17 cellular contexts compared by ENCODE assay signal in genomic region chr2:113926314-113926713, GRCh38. TPM values are rescaled to one million over a fixed set of nuclear protein-coding genes. Genes with fewer than 3 reads are reported as not detected.
DNase-seq lines count a peak whose midpoint lies in the region; ATAC-seq, FAIRE-seq and TF ChIP-seq lines count a peak whose summit lies in the region.
"Had no signal": no experiment of that assay in that cellular context is flagged by ENCODE, and none has a peak within 500 bp of the region (broad histone marks: within the 10 kb centered on the region; RNA-seq: fewer than 3 reads in every experiment).

No MANE protein-coding gene starts in this region.

- WGBS in HepG2 (ENCODE audit: low lambda C conversion rate) = 97% methylated on average over 3 of the region's 3 CpGs
- 97% methylated on average over 3 of the region's 3 CpGs for WGBS in right lobe of liver (ENCODE audit: insufficient coverage, low coverage, low lambda C conversion rate, missing lambda C conversion rate)
- 91 to 97% methylated on average over 3 of the region's 3 CpGs for WGBS in esophagus squamous epithelium, 2 donors

- in situ Hi-C loops in HepG2 (cut with HindIII; ENCODE audit: extremely low pct_ligation_motif_present, low pct_unique_long_range_greater_than_20kb) = no loop called here

- no peaks in the 10 kb centered on the region for H4K20me1 ChIP-seq in HepG2 (ENCODE audit: insufficient read depth, low read length)

- peaks cover 29% of the 10 kb centered on the region for H3K4me1 Mint-ChIP-seq in activated CD4-positive, alpha-beta T cell treated with anti-CD3 and anti-CD28 coated beads for 36 hours
- peaks cover 22% of the 10 kb centered on the region for H3K4me1 Mint-ChIP-seq in activated CD4-positive, alpha-beta T cell treated with anti-CD3 and anti-CD28 coated beads, Interleukin-2, amount 10 ng/mL, durations not matched to agents 7 days and 5 days

- ATAC-seq in activated CD4-positive, alpha-beta T cell treated with anti-CD3 and anti-CD28 coated beads for 36 hours = no peak
- ATAC-seq in HepG2 = no peak
- ATAC-seq in right lobe of liver = no peak
- no peak for ATAC-seq in HG03039 (IDR thresholded peaks at IDR 0.05; ENCODE audit: unreplicated experiment)
- ATAC-seq: Panc1 had no signal

- H3K27ac Mint-ChIP-seq in activated CD4-positive, alpha-beta T cell treated with anti-CD3 and anti-CD28 coated beads for 36 hours = peak overlapping the region; percentile 69
- no peak overlapping the region for H3K27ac Mint-ChIP-seq in activated CD4-positive, alpha-beta T cell treated with anti-CD3 and anti-CD28 coated beads, Interleukin-2, amount 10 ng/mL, durations not matched to agents 7 days and 5 days

- no peak overlapping the region for H2AFZ ChIP-seq in HepG2 (ENCODE audit: low read length)

- FAIRE-seq in HepG2 (lab: Jason Lieb, UNC) = no peak
- FAIRE-seq: G401.6 had no signal

- CTCF ChIA-PET in activated CD4-positive, alpha-beta T cell treated with anti-CD3 and anti-CD28 coated beads for 36 hours (lab: Charles Lee) = interaction anchor here (0.7 kb wide), 1 partner anchor 46 kb away, joined by 3 read pairs; no protein-coding TSS in a partner anchor
- CTCF ChIA-PET in activated CD4-positive, alpha-beta T cell treated with anti-CD3 and anti-CD28 coated beads, Interleukin-2, amount 10 ng/mL, durations not matched to agents 7 days and 5 days (lab: Charles Lee) = no interaction called here
- CTCF ChIA-PET in HepG2 (lab: Yijun Ruan, JAX; ENCODE audit: low intra/inter-chr PET ratio, low total read pairs) = no interaction called here

- H3K27ac ChIP-seq in HepG2 (ENCODE audit: extremely low read length, insufficient read depth, low read length) (no peak overlapping the region), right lobe of liver (no peak overlapping the region), neutrophil (peak overlapping the region; percentile 40), esophagus squamous epithelium (no peak overlapping the region)
- H3K27ac ChIP-seq: 22Rv1 had no signal

- H3K4me1 ChIP-seq in HepG2 (ENCODE audit: insufficient read depth, low read length) = no peaks in the 10 kb centered on the region
- no peaks in the 10 kb centered on the region for H3K4me1 ChIP-seq in right lobe of liver
- H3K4me1 ChIP-seq in neutrophil (ENCODE audit: control insufficient read depth in 1 of 2, insufficient read depth in 1 of 2, low read depth in 1 of 2, low read length in 1 of 2) = no peaks in the 10 kb centered on the region
- H3K4me1 ChIP-seq in esophagus squamous epithelium = no peaks in the 10 kb centered on the region
- H3K4me1 ChIP-seq: Caco-2, HAP-1 had no signal

- H3K27me3 ChIP-seq in HepG2 (ENCODE audit: control insufficient read depth in 1 of 2, insufficient read depth in 2 of 2, low read length in 2 of 2) (no peaks in the 10 kb centered on the region), right lobe of liver (no peaks in the 10 kb centered on the region), neutrophil (no peaks in the 10 kb centered on the region), esophagus squamous epithelium (no peaks in the 10 kb centered on the region)

- H3K9me3 ChIP-seq in HepG2 (ENCODE audit: low read length) (no peaks in the 10 kb centered on the region), right lobe of liver (no peaks in the 10 kb centered on the region), neutrophil (no peaks in the 10 kb centered on the region), esophagus squamous epithelium (no peaks in the 10 kb centered on the region)
- H3K9me3 ChIP-seq: Caco-2, HAP-1 had no signal

- no peaks in the 10 kb centered on the region for H3K9me3 Mint-ChIP-seq in activated CD4-positive, alpha-beta T cell treated with anti-CD3 and anti-CD28 coated beads for 36 hours (ENCODE audit: low read depth)
- no peaks in the 10 kb centered on the region for H3K9me3 Mint-ChIP-seq in activated CD4-positive, alpha-beta T cell treated with anti-CD3 and anti-CD28 coated beads, Interleukin-2, amount 10 ng/mL, durations not matched to agents 7 days and 5 days

- intact Hi-C loops in activated CD4-positive, alpha-beta T cell treated with anti-CD3 and anti-CD28 coated beads for 36 hours (cut with DNase I, micrococcal nuclease) = loop anchor here in 1 of 2 experiments (5.0 kb wide), 1 partner anchor 34 kb away; the partner anchor contains the start of gene ACTR3
- intact Hi-C loops in HepG2 (cut with micrococcal nuclease; ENCODE audit: unreplicated experiment) (no loop called here), right lobe of liver (cut with DNase I) (no loop called here), esophagus squamous epithelium (cut with DNase I) (no loop called here), head of caudate nucleus (cut with DNase I) (no loop called here)

- TF ChIP-seq POLR2A in HepG2 (IDR thresholded peaks at IDR 0.05; ENCODE audit: insufficient read depth in 1 of 2, low read depth in 2 of 2, low read length in 2 of 2) (no peak), right lobe of liver (IDR thresholded peaks at IDR 0.05) (no peak), esophagus squamous epithelium (IDR thresholded peaks at IDR 0.05) (no peak)

- no peak overlapping the region for H3K4me2 ChIP-seq in HepG2 (ENCODE audit: low read depth, low read length)

- H3K9ac ChIP-seq in HepG2 (ENCODE audit: insufficient read depth, low read depth, low read length) = no peak overlapping the region

- BruUV-seq in HepG2 (replicated peaks; lab: Mats Ljungman, UMichigan) = no TSS peak

- H3K36me3 ChIP-seq in HepG2 (replicated peaks in 1 of 2; ENCODE audit: control insufficient read depth in 1 of 2, insufficient read depth in 2 of 2, low read length in 2 of 2) (peaks cover 14 to 53% of the 10 kb centered on the region in 2 experiments), right lobe of liver (peaks cover 0 to 34% (median 0%) of the 10 kb centered on the region in 4 donors), neutrophil (peaks cover 76% of the 10 kb centered on the region), esophagus squamous epithelium (peaks cover 0 to 94% (median 6%) of the 10 kb centered on the region in 3 donors)

- H3K4me3 Mint-ChIP-seq in activated CD4-positive, alpha-beta T cell treated with anti-CD3 and anti-CD28 coated beads for 36 hours = no peak overlapping the region
- no peak overlapping the region for H3K4me3 Mint-ChIP-seq in activated CD4-positive, alpha-beta T cell treated with anti-CD3 and anti-CD28 coated beads, Interleukin-2, amount 10 ng/mL, durations not matched to agents 7 days and 5 days

- TF ChIP-seq CTCF in HepG2 (CRISPR knock-in tag; IDR thresholded peaks at IDR 0.05) (no peak), right lobe of liver (IDR thresholded peaks at IDR 0.05) (no peak), neutrophil (IDR thresholded peaks at IDR 0.05) (no peak), esophagus squamous epithelium (IDR thresholded peaks at IDR 0.05) (no peak)

- H3K36me3 Mint-ChIP-seq in activated CD4-positive, alpha-beta T cell treated with anti-CD3 and anti-CD28 coated beads for 36 hours (ENCODE audit: low read depth) = peaks cover 33% of the 10 kb centered on the region
- H3K36me3 Mint-ChIP-seq in activated CD4-positive, alpha-beta T cell treated with anti-CD3 and anti-CD28 coated beads, Interleukin-2, amount 10 ng/mL, durations not matched to agents 7 days and 5 days (ENCODE audit: low read depth) = peaks cover 53% of the 10 kb centered on the region

- no peak for TF ChIP-seq RAD21 in HepG2 (CRISPR knock-in tag; IDR thresholded peaks at IDR 0.05)

- TF ChIP-seq EP300 in HepG2 (IDR thresholded peaks at IDR 0.05; ENCODE audit: low read depth in 2 of 2, low read length in 2 of 2) = no peak
- TF ChIP-seq EP300 in HepG2 (CRISPR knock-in tag; IDR thresholded peaks at IDR 0.05; ENCODE audit: borderline replicate concordance) = no peak

- H3K4me3 ChIP-seq in HepG2 (replicated peaks in 1 of 3; ENCODE audit: insufficient read depth in 1 of 3, low read depth in 2 of 3, low read length in 3 of 3) (no peak overlapping the region), right lobe of liver (no peak overlapping the region), neutrophil (ENCODE audit: low read depth in 1 of 2, low read length in 1 of 2) (no peak overlapping the region), esophagus squamous epithelium (no peak overlapping the region)
- H3K4me3 ChIP-seq: HAP-1 had no signal

- POLR2A ChIA-PET in activated CD4-positive, alpha-beta T cell treated with anti-CD3 and anti-CD28 coated beads for 36 hours (lab: Charles Lee) = no interaction called here
- POLR2A ChIA-PET in activated CD4-positive, alpha-beta T cell treated with anti-CD3 and anti-CD28 coated beads, Interleukin-2, amount 10 ng/mL, durations not matched to agents 7 days and 5 days (lab: Charles Lee) = no interaction called here
- POLR2A ChIA-PET in HepG2 (lab: Yijun Ruan, JAX) = no interaction called here

- no peak for DNase-seq in activated CD4-positive, alpha-beta T cell treated with anti-CD3 and anti-CD28 coated beads for 36 hours
- DNase-seq in activated CD4-positive, alpha-beta T cell treated with anti-CD3 and anti-CD28 coated beads, Interleukin-2, amount 10 ng/mL, durations not matched to agents 7 days and 5 days = no peak
- DNase-seq in HepG2 (ENCODE audit: low spot score) = no peak
- no peak for DNase-seq in right lobe of liver
- no peak for DNase-seq in esophagus squamous epithelium (lab: John Stamatoyannopoulos, UW)
- no peak for DNase-seq in head of caudate nucleus
- DNase-seq: Caco-2, NCI-H1092 treated with DMSO at 0.1 percent for 48 hours, NCI-H146, NCI-H2081 treated with DMSO at 0.1 percent for 48 hours, NCI-H446 treated with DMSO at 0.1 percent for 48 hours had no signal

- H3K27me3 Mint-ChIP-seq in activated CD4-positive, alpha-beta T cell treated with anti-CD3 and anti-CD28 coated beads for 36 hours = no peaks in the 10 kb centered on the region
- no peaks in the 10 kb centered on the region for H3K27me3 Mint-ChIP-seq in activated CD4-positive, alpha-beta T cell treated with anti-CD3 and anti-CD28 coated beads, Interleukin-2, amount 10 ng/mL, durations not matched to agents 7 days and 5 days

- H3K79me2 ChIP-seq in HepG2 (ENCODE audit: insufficient read depth, low read length) = peaks cover 13% of the 10 kb centered on the region

RNA-seq across cellular contexts. Expression of gene ACTR3, which starts 36.4 kb away (rescaled TPM):
- 100 to 1,000 TPM; 495 to 583 TPM for total RNA-seq in activated CD4-positive, alpha-beta T cell treated with anti-CD3 and anti-CD28 coated beads for 36 hours
- 100 to 1,000 TPM; 600 to 633 TPM for total RNA-seq in activated CD4-positive, alpha-beta T cell treated with anti-CD3 and anti-CD28 coated beads, Interleukin-2, amount 10 ng/mL, durations not matched to agents 7 days and 5 days
- total RNA-seq in HepG2 (2016; rRNA removed; fragmentation: Illumina TruSeq; extraction: Trizol) (225 and 321 TPM in 2 replicates), right lobe of liver (100 to 1,000 TPM in 1 of 6 experiments, 10 to 100 TPM in 5; 44.1 to 108 (median 66.2) TPM), esophagus squamous epithelium (100 to 1,000 TPM; 164 to 274 (median 226) TPM)
- 18.8 and 19.5 TPM in 2 replicates for total RNA-seq in HepG2 (2016; cell fraction: cytosol; rRNA removed; fragmentation: Illumina TruSeq; extraction: Trizol; ENCODE audit: low read depth)
- total RNA-seq in HepG2 (2016; cell fraction: insoluble cytoplasmic fraction; rRNA removed; fragmentation: Illumina TruSeq; extraction: Trizol) = 228 and 315 TPM in 2 replicates
- 52.2 and 56.6 TPM in 2 replicates for total RNA-seq in HepG2 (2016; cell fraction: membrane; rRNA removed; fragmentation: Illumina TruSeq; extraction: Trizol)
- 127 and 131 TPM in 2 replicates for total RNA-seq in HepG2 (2016; cell fraction: nucleus; rRNA removed; fragmentation: Illumina TruSeq; extraction: Trizol)
- polyA plus RNA-seq in HepG2 (2011; rRNA removed) = 97.1 and 123 TPM in 2 replicates
- polyA plus RNA-seq in HepG2 (2011; cell fraction: cytosol; rRNA removed) = 60.4 and 86.6 TPM in 2 replicates
- polyA plus RNA-seq in HepG2 (2011; cell fraction: nucleus; rRNA removed) = 31.1 and 37.9 TPM in 2 replicates
- polyA plus RNA-seq in HepG2 (2012) = 118 and 123 TPM in 2 replicates
- 12.9 and 14.5 TPM in 2 replicates for polyA plus RNA-seq in HepG2 (2016; cell fraction: cytosol; fragmentation: Illumina TruSeq; extraction: Trizol; ENCODE audit: low read depth)
- polyA plus RNA-seq in HepG2 (2016; cell fraction: insoluble cytoplasmic fraction; fragmentation: Illumina TruSeq; extraction: Trizol; ENCODE audit: low read depth) = 250 and 264 TPM in 2 replicates
- polyA plus RNA-seq in HepG2 (2016; cell fraction: membrane; fragmentation: Illumina TruSeq; extraction: Trizol; ENCODE audit: low read depth) = 26.5 and 26.8 TPM in 2 replicates
- polyA plus RNA-seq in HepG2 (2016; cell fraction: nucleus; fragmentation: Illumina TruSeq; extraction: Trizol; ENCODE audit: insufficient read depth, low read depth) = 96.6 and 101 TPM in 2 replicates
- polyA minus RNA-seq in HepG2 (2011; rRNA and poly(A)+ RNA removed; ENCODE audit: low replicate concordance) = 74.5 and 227 TPM in 2 replicates
- polyA minus RNA-seq in HepG2 (2011; cell fraction: cytosol; rRNA and poly(A)+ RNA removed) = 198 and 203 TPM in 2 replicates
- 201 and 233 TPM in 2 replicates for polyA minus RNA-seq in HepG2 (2011; cell fraction: nucleus; rRNA and poly(A)+ RNA removed)
